ENCODE assay signal across 1 cellular context in the genomic region with DNA sequence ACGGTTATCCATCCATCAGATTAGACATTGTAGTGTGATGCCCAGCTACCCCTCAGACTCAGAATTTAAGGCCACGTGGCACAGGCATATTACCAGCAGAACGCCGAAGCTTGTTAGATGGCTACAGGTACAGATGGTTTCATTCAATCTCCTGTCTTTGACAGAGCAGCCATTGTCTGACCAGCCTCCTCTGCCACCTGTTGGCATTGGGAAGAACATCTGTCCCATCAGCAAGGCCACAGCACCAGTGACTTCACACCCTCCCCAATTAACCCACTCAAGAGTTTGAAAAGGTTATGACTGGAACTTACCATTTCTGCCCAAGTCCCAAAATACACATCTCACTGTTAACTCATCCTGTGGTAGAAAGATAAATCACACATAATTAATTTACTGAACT.
TF ChIP-seq lines count a peak whose summit lies in the region.

No MANE protein-coding gene starts in this region.

TF ChIP-seq in H1, 55 proteins besides CTCF, POLR2A, EP300 and RAD21:
- TF ChIP-seq RFX5 (IDR thresholded peaks at IDR 0.05; ENCODE audit: borderline replicate concordance, low read depth, low read length) = no peak
- no peak for TF ChIP-seq KDM1A (IDR thresholded peaks at IDR 0.05; ENCODE audit: borderline replicate concordance, low read length)
- no peak for TF ChIP-seq JUND (IDR thresholded peaks at IDR 0.05; ENCODE audit: low read length)
